ENCODE assay signal across 17 cellular contexts in genomic region chr7:130840599-130840998, GRCh38.
A peak's percentile ranks its signal among the peaks of the same experiment; 100 is the strongest.
DNase-seq lines count a peak whose midpoint lies in the region; ATAC-seq and TF ChIP-seq lines count a peak whose summit lies in the region.
"Had no signal": no experiment of that assay in that cellular context is flagged by ENCODE, and none has a peak within 500 bp of the region (broad histone marks: within the 10 kb centered on the region; RNA-seq: fewer than 3 reads in every experiment).

No MANE protein-coding gene starts in this region.

- H3K4me3 ChIP-seq in HCT116 (replicated peaks in 1 of 2; ENCODE audit: low read depth in 1 of 2, low read length in 2 of 2) = no peak overlapping the region
- no peak overlapping the region for H3K4me3 ChIP-seq in Loucy (ENCODE audit: low read length, poor library complexity, severe bottlenecking)
- H3K4me3 ChIP-seq: BLaER1 treated with 17β-estradiol and CSF1 and Interleukin-3, amounts not matched to agents 10 nM and 100 nM; HAP-1 had no signal

- RAD21 ChIA-PET in HCT116 (lab: Charles Lee; ENCODE audit: low non-redundant PET in 1 of 2, low total read pairs in 2 of 2, uncharacterized antibody in 2 of 2, unreplicated experiment in 2 of 2) = no interaction called here

- no peak for TF ChIP-seq POLR2A in HCT116 (IDR thresholded peaks at IDR 0.05; ENCODE audit: borderline replicate concordance, extremely low read depth, insufficient read depth, insufficient read length)

- no peaks in the 10 kb centered on the region for H3F3A ChIP-seq in Loucy (ENCODE audit: low read depth)

- H4K20me1 ChIP-seq in HCT116 (ENCODE audit: insufficient read depth) (no peaks in the 10 kb centered on the region), Loucy (ENCODE audit: insufficient read depth, low read length, poor library complexity, severe bottlenecking) (no peaks in the 10 kb centered on the region)
- H4K20me1 ChIP-seq: BLaER1 treated with 17β-estradiol and CSF1 and Interleukin-3, amounts not matched to agents 10 nM and 100 nM had no signal

- H3K4me2 ChIP-seq in HCT116 (ENCODE audit: low read length) (no peak overlapping the region), Loucy (ENCODE audit: low read depth, low read length, poor library complexity, severe bottlenecking) (peak overlapping the region; percentile 82)

- H3K4me3 Mint-ChIP-seq in activated T-helper 1 cell treated with anti-CD3 and anti-CD28 coated beads, Interleukin-12 subunit alpha, Interleukin-12 subunit beta, Interleukin-2, Interleukin-4 antibody, amounts not matched to agents 30 ng/mL and 10 ng/mL and 1 ng/mL, durations not matched to agents 14 hours and 24 hours and 36 hours = no peak overlapping the region
- H3K4me3 Mint-ChIP-seq in stimulated activated naive B cell treated with anti-CD40 and anti-IgM and Interleukin-4, amounts not matched to agents 10 μg/mL and 1 μg/mL and 100 μg/mL, for 72 hours = no peak overlapping the region
- no peak overlapping the region for H3K4me3 Mint-ChIP-seq in activated naive CD8-positive, alpha-beta T cell treated with anti-CD3 and anti-CD28 coated beads, Interleukin-2, amount 50 U/mL, for 24 hours
- H3K4me3 Mint-ChIP-seq: CD4-positive, alpha-beta memory T cell had no signal

- DNase-seq in HCT116 (ENCODE audit: low read depth, low spot score) (no peak), head of caudate nucleus (no peak), NCI-H1694 treated with DMSO at 0.1 percent for 48 hours (lab: John Stamatoyannopoulos, UW) (no peak)
- no peak for DNase-seq in activated T-helper 1 cell treated with anti-CD3 and anti-CD28 coated beads, Interleukin-12 subunit alpha, Interleukin-12 subunit beta, Interleukin-2, Interleukin-4 antibody, amounts not matched to agents 30 ng/mL and 10 ng/mL and 1 ng/mL, durations not matched to agents 14 hours and 24 hours and 36 hours (ENCODE audit: low spot score)
- no peak for DNase-seq in stimulated activated naive B cell treated with anti-CD40 and anti-IgM and Interleukin-4, amounts not matched to agents 10 μg/mL and 1 μg/mL and 100 μg/mL, for 72 hours
- DNase-seq in activated naive CD8-positive, alpha-beta T cell treated with anti-CD3 and anti-CD28 coated beads, Interleukin-2, amount 50 U/mL, for 24 hours = no peak
- DNase-seq: ACHN; CD4-positive, alpha-beta memory T cell; MV-4-11; NCI-H187 treated with DMSO at 0.1 percent for 48 hours; NCI-H2227 treated with DMSO at 0.1 percent for 48 hours; NCI-H510A; Right ventricle myocardium superior; SW 1271 had no signal

- TF ChIP-seq RAD21 in HCT116 (IDR thresholded peaks at IDR 0.05; ENCODE audit: low read depth) = no peak

- peaks cover 37 to 94% of the 10 kb centered on the region in 2 experiments for H3K4me1 ChIP-seq in HCT116 (ENCODE audit: control insufficient read depth in 1 of 2, insufficient read depth in 2 of 2, low read length in 2 of 2)
- H3K4me1 ChIP-seq in Loucy (ENCODE audit: insufficient read depth, low read length, poor library complexity, severe bottlenecking) = peaks cover 23% of the 10 kb centered on the region
- H3K4me1 ChIP-seq: HAP-1 had no signal

- H3K27me3 ChIP-seq in HCT116 (ENCODE audit: insufficient read depth, low read length) (no peaks in the 10 kb centered on the region), Loucy (ENCODE audit: insufficient read depth, low read length, poor library complexity, severe bottlenecking) (no peaks in the 10 kb centered on the region)
- H3K27me3 ChIP-seq: BLaER1 treated with 17β-estradiol and CSF1 and Interleukin-3, amounts not matched to agents 10 nM and 100 nM had no signal

- CTCF ChIA-PET in HCT116 (lab: Charles Lee) = no interaction called here

- no peaks in the 10 kb centered on the region for H3K36me3 Mint-ChIP-seq in activated T-helper 1 cell treated with anti-CD3 and anti-CD28 coated beads, Interleukin-12 subunit alpha, Interleukin-12 subunit beta, Interleukin-2, Interleukin-4 antibody, amounts not matched to agents 30 ng/mL and 10 ng/mL and 1 ng/mL, durations not matched to agents 14 hours and 24 hours and 36 hours (ENCODE audit: low read depth)
- peaks cover 4 to 11% of the 10 kb centered on the region in 2 donors for H3K36me3 Mint-ChIP-seq in stimulated activated naive B cell treated with anti-CD40 and anti-IgM and Interleukin-4, amounts not matched to agents 10 μg/mL and 1 μg/mL and 100 μg/mL, for 72 hours
- peaks cover 2% of the 10 kb centered on the region for H3K36me3 Mint-ChIP-seq in activated naive CD8-positive, alpha-beta T cell treated with anti-CD3 and anti-CD28 coated beads, Interleukin-2, amount 50 U/mL, for 24 hours (ENCODE audit: low read depth)
- H3K36me3 Mint-ChIP-seq: CD4-positive, alpha-beta memory T cell had no signal

- intact Hi-C loops in HCT116 (cut with micrococcal nuclease) = no loop called here
- intact Hi-C loops in activated T-helper 1 cell treated with anti-CD3 and anti-CD28 coated beads, Interleukin-12 subunit alpha, Interleukin-12 subunit beta, Interleukin-2, Interleukin-4 antibody, amounts not matched to agents 30 ng/mL and 10 ng/mL and 1 ng/mL, durations not matched to agents 14 hours and 24 hours and 36 hours (cut with micrococcal nuclease) = no loop called here
- intact Hi-C loops in head of caudate nucleus (cut with DNase I) = no loop called here

- H3K4me1 Mint-ChIP-seq in activated T-helper 1 cell treated with anti-CD3 and anti-CD28 coated beads, Interleukin-12 subunit alpha, Interleukin-12 subunit beta, Interleukin-2, Interleukin-4 antibody, amounts not matched to agents 30 ng/mL and 10 ng/mL and 1 ng/mL, durations not matched to agents 14 hours and 24 hours and 36 hours (ENCODE audit: low read depth) = peaks cover 21% of the 10 kb centered on the region
- peaks cover 19 to 31% of the 10 kb centered on the region in 2 donors for H3K4me1 Mint-ChIP-seq in stimulated activated naive B cell treated with anti-CD40 and anti-IgM and Interleukin-4, amounts not matched to agents 10 μg/mL and 1 μg/mL and 100 μg/mL, for 72 hours
- peaks cover 38% of the 10 kb centered on the region for H3K4me1 Mint-ChIP-seq in activated naive CD8-positive, alpha-beta T cell treated with anti-CD3 and anti-CD28 coated beads, Interleukin-2, amount 50 U/mL, for 24 hours

- H3K9me3 Mint-ChIP-seq in activated T-helper 1 cell treated with anti-CD3 and anti-CD28 coated beads, Interleukin-12 subunit alpha, Interleukin-12 subunit beta, Interleukin-2, Interleukin-4 antibody, amounts not matched to agents 30 ng/mL and 10 ng/mL and 1 ng/mL, durations not matched to agents 14 hours and 24 hours and 36 hours = no peaks in the 10 kb centered on the region
- H3K9me3 Mint-ChIP-seq in stimulated activated naive B cell treated with anti-CD40 and anti-IgM and Interleukin-4, amounts not matched to agents 10 μg/mL and 1 μg/mL and 100 μg/mL, for 72 hours = peaks cover 0 to 3% of the 10 kb centered on the region in 2 donors
- no peaks in the 10 kb centered on the region for H3K9me3 Mint-ChIP-seq in activated naive CD8-positive, alpha-beta T cell treated with anti-CD3 and anti-CD28 coated beads, Interleukin-2, amount 50 U/mL, for 24 hours

- peak overlapping the region; percentile 36 for H3K27ac Mint-ChIP-seq in activated T-helper 1 cell treated with anti-CD3 and anti-CD28 coated beads, Interleukin-12 subunit alpha, Interleukin-12 subunit beta, Interleukin-2, Interleukin-4 antibody, amounts not matched to agents 30 ng/mL and 10 ng/mL and 1 ng/mL, durations not matched to agents 14 hours and 24 hours and 36 hours
- peak overlapping the region; percentile 11 for H3K27ac Mint-ChIP-seq in stimulated activated naive B cell treated with anti-CD40 and anti-IgM and Interleukin-4, amounts not matched to agents 10 μg/mL and 1 μg/mL and 100 μg/mL, for 72 hours
- no peak overlapping the region for H3K27ac Mint-ChIP-seq in activated naive CD8-positive, alpha-beta T cell treated with anti-CD3 and anti-CD28 coated beads, Interleukin-2, amount 50 U/mL, for 24 hours
- H3K27ac Mint-ChIP-seq: CD4-positive, alpha-beta memory T cell had no signal

- no peak for TF ChIP-seq CTCF in HCT116 (IDR thresholded peaks at IDR 0.05 in 2 of 3, conservative IDR thresholded peaks at IDR 0.05 in 1 of 3; ENCODE audit: borderline replicate concordance in 1 of 3, insufficient read depth in 1 of 3, low read depth in 2 of 3, low read length in 2 of 3)
- TF ChIP-seq CTCF in Loucy (conservative IDR thresholded peaks at IDR 0.05; ENCODE audit: low read length) = no peak

- H3K9me3 ChIP-seq in HCT116 (ENCODE audit: control insufficient read depth in 1 of 2, insufficient read depth in 1 of 2, low read depth in 1 of 2, low read length in 2 of 2) (no peaks in the 10 kb centered on the region), Loucy (ENCODE audit: insufficient read depth, low read depth, low read length) (no peaks in the 10 kb centered on the region)
- H3K9me3 ChIP-seq: BLaER1 treated with 17β-estradiol and CSF1 and Interleukin-3, amounts not matched to agents 10 nM and 100 nM; HAP-1 had no signal

- H3K9ac ChIP-seq in HCT116 (ENCODE audit: low read length) (peak overlapping the region; percentile 55; the same call in 1 of the 2 replicates), Loucy (ENCODE audit: low read depth, low read length, poor library complexity, severe bottlenecking) (no peak overlapping the region)
- H3K9ac ChIP-seq: BLaER1 treated with 17β-estradiol and CSF1 and Interleukin-3, amounts not matched to agents 10 nM and 100 nM had no signal

- POLR2A ChIA-PET in HCT116 (lab: Charles Lee) = no interaction called here

- H3K27me3 Mint-ChIP-seq in activated T-helper 1 cell treated with anti-CD3 and anti-CD28 coated beads, Interleukin-12 subunit alpha, Interleukin-12 subunit beta, Interleukin-2, Interleukin-4 antibody, amounts not matched to agents 30 ng/mL and 10 ng/mL and 1 ng/mL, durations not matched to agents 14 hours and 24 hours and 36 hours (ENCODE audit: insufficient read depth) = peaks cover 1% of the 10 kb centered on the region
- H3K27me3 Mint-ChIP-seq in stimulated activated naive B cell treated with anti-CD40 and anti-IgM and Interleukin-4, amounts not matched to agents 10 μg/mL and 1 μg/mL and 100 μg/mL, for 72 hours = peaks cover 0 to 7% of the 10 kb centered on the region in 2 donors
- H3K27me3 Mint-ChIP-seq in activated naive CD8-positive, alpha-beta T cell treated with anti-CD3 and anti-CD28 coated beads, Interleukin-2, amount 50 U/mL, for 24 hours = peaks cover 11% of the 10 kb centered on the region

- no peak for ATAC-seq in HCT116
- peak; percentile 33 to 58 for ATAC-seq in stimulated activated naive B cell treated with anti-CD40 and anti-IgM and Interleukin-4, amounts not matched to agents 10 μg/mL and 1 μg/mL and 100 μg/mL, for 72 hours (replicated peaks)
- no peak for ATAC-seq in activated naive CD8-positive, alpha-beta T cell treated with anti-CD3 and anti-CD28 coated beads, Interleukin-2, amount 50 U/mL, for 24 hours

- BruUV-seq in HCT116 (replicated peaks; lab: Mats Ljungman, UMichigan) = no TSS peak

- no peaks in the 10 kb centered on the region for H3K9me2 ChIP-seq in HCT116 (ENCODE audit: insufficient read depth)
- H3K9me2 ChIP-seq in Loucy (replicated peaks; ENCODE audit: low read depth, low read length) = no peaks in the 10 kb centered on the region

- no peaks in the 10 kb centered on the region; the same call in 1 of the 2 replicates for H3K79me2 ChIP-seq in HCT116 (ENCODE audit: insufficient read depth, low read length)
- H3K79me2 ChIP-seq in Loucy (ENCODE audit: insufficient read depth, low read length) = no peaks in the 10 kb centered on the region

- no peak overlapping the region for H2AFZ ChIP-seq in HCT116 (ENCODE audit: low read depth, low read length, poor library complexity, severe bottlenecking)
- H2AFZ ChIP-seq in Loucy (ENCODE audit: low read length) = no peak overlapping the region

- peak overlapping the region; percentile 73 for H3K27ac ChIP-seq in HCT116 (ENCODE audit: low read depth, low read length)
- H3K27ac ChIP-seq: BLaER1 treated with 17β-estradiol and CSF1 and Interleukin-3, amounts not matched to agents 10 nM and 100 nM had no signal

- H3K36me3 ChIP-seq in HCT116 (ENCODE audit: control insufficient read depth in 1 of 2, insufficient read depth in 2 of 2, low read length in 2 of 2) (no peaks in the 10 kb centered on the region; a peak in 1 of 4 replicates), Loucy (ENCODE audit: insufficient read depth, low read length) (no peaks in the 10 kb centered on the region)
- H3K36me3 ChIP-seq: BLaER1 treated with 17β-estradiol and CSF1 and Interleukin-3, amounts not matched to agents 10 nM and 100 nM; HAP-1 had no signal

Comparison
In these comparisons a context has a peak if more than half of its experiments do, and no peak if none do; other contexts are left out.
1. ATAC-seq: peak in stimulated activated naive B cell treated with anti-CD40 and anti-IgM and Interleukin-4, amounts not matched to agents 10 μg/mL and 1 μg/mL and 100 μg/mL, for 72 hours (2 of 2); none in HCT116 (single experiment) and activated naive CD8-positive, alpha-beta T cell treated with anti-CD3 and anti-CD28 coated beads, Interleukin-2, amount 50 U/mL, for 24 hours (single experiment).